In genomic region chr14:68823434-68824206, GRCh38 we compare ENCODE assay signal across 1 cellular context.
A peak's percentile ranks its signal among the peaks of the same experiment; 100 is the strongest.
TF ChIP-seq lines count a peak whose summit lies in the region.

No MANE protein-coding gene starts in this region.

TF ChIP-seq in HepG2, 621 proteins besides CTCF, POLR2A, EP300 and RAD21 (continued from another document and continues in another):
- TF ChIP-seq BCLAF1 (IDR thresholded peaks at IDR 0.05) (no peak), ZNF580 (CRISPR knock-in tag; IDR thresholded peaks at IDR 0.05; ENCODE audit: borderline replicate concordance, low read depth) (0 out of 2 replicates have a peak, but pooled peaks have one; percentile 54), ZNF879 (CRISPR knock-in tag; IDR thresholded peaks at IDR 0.05) (no peak), ZNF354B (CRISPR knock-in tag; IDR thresholded peaks at IDR 0.05) (no peak), ZNF430 (CRISPR knock-in tag; IDR thresholded peaks at IDR 0.05) (no peak), GTF3A (CRISPR knock-in tag; conservative IDR thresholded peaks at IDR 0.05) (no peak), ZNF724P (CRISPR knock-in tag; IDR thresholded peaks at IDR 0.05; ENCODE audit: borderline replicate concordance) (no peak), KAT2B (IDR thresholded peaks at IDR 0.05; ENCODE audit: borderline replicate concordance, low read depth, low read length) (peak; percentile 60; the same call in 1 of the 2 replicates), ZNF7 (CRISPR knock-in tag; IDR thresholded peaks at IDR 0.05) (no peak), ZNF446 (CRISPR knock-in tag; IDR thresholded peaks at IDR 0.05) (no peak), ZBTB33 (CRISPR knock-in tag; IDR thresholded peaks at IDR 0.05) (no peak; the same call in 1 of the 2 replicates), ZNF160 (CRISPR knock-in tag; IDR thresholded peaks at IDR 0.05) (no peak), ZNF784 (CRISPR knock-in tag; IDR thresholded peaks at IDR 0.05; ENCODE audit: borderline replicate concordance) (0 out of 2 replicates have a peak, but pooled peaks have one; percentile 55), ZNF124 (CRISPR knock-in tag; IDR thresholded peaks at IDR 0.05) (0 out of 2 replicates have a peak, but pooled peaks have one; percentile 25), DDIT3 (CRISPR knock-in tag; IDR thresholded peaks at IDR 0.05) (no peak), HNRNPUL1 (IDR thresholded peaks at IDR 0.05; ENCODE audit: low read depth, low read length) (no peak), RXRB (CRISPR knock-in tag; IDR thresholded peaks at IDR 0.05; ENCODE audit: borderline replicate concordance) (peak; percentile 97), ZNF597 (CRISPR knock-in tag; IDR thresholded peaks at IDR 0.05) (no peak), RFX1 (IDR thresholded peaks at IDR 0.05) (no peak), GFI1 (CRISPR knock-in tag; IDR thresholded peaks at IDR 0.05; ENCODE audit: borderline replicate concordance) (no peak; the same call in 1 of the 2 replicates), ZNF543 (CRISPR knock-in tag; IDR thresholded peaks at IDR 0.05) (no peak), SMARCC2 (IDR thresholded peaks at IDR 0.05) (no peak), PHF20 (CRISPR knock-in tag; IDR thresholded peaks at IDR 0.05) (no peak), SNAPC2 (CRISPR knock-in tag; IDR thresholded peaks at IDR 0.05) (no peak), ZFYVE20 (CRISPR knock-in tag; IDR thresholded peaks at IDR 0.05; ENCODE audit: borderline replicate concordance, low read depth) (no peak), ZNF280D (CRISPR knock-in tag; IDR thresholded peaks at IDR 0.05) (no peak)
- TF ChIP-seq, protein P1, sequence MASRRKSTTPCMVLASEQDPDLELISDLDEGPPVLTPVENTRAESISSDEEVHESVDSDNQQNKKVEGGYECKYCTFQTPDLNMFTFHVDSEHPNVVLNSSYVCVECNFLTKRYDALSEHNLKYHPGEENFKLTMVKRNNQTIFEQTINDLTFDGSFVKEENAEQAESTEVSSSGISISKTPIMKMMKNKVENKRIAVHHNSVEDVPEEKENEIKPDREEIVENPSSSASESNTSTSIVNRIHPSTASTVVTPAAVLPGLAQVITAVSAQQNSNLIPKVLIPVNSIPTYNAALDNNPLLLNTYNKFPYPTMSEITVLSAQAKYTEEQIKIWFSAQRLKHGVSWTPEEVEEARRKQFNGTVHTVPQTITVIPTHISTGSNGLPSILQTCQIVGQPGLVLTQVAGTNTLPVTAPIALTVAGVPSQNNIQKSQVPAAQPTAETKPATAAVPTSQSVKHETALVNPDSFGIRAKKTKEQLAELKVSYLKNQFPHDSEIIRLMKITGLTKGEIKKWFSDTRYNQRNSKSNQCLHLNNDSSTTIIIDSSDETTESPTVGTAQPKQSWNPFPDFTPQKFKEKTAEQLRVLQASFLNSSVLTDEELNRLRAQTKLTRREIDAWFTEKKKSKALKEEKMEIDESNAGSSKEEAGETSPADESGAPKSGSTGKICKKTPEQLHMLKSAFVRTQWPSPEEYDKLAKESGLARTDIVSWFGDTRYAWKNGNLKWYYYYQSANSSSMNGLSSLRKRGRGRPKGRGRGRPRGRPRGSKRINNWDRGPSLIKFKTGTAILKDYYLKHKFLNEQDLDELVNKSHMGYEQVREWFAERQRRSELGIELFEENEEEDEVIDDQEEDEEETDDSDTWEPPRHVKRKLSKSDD (CRISPR knock-in tag; IDR thresholded peaks at IDR 0.05; ENCODE audit: low read depth): no peak
- TF ChIP-seq, protein P2, sequence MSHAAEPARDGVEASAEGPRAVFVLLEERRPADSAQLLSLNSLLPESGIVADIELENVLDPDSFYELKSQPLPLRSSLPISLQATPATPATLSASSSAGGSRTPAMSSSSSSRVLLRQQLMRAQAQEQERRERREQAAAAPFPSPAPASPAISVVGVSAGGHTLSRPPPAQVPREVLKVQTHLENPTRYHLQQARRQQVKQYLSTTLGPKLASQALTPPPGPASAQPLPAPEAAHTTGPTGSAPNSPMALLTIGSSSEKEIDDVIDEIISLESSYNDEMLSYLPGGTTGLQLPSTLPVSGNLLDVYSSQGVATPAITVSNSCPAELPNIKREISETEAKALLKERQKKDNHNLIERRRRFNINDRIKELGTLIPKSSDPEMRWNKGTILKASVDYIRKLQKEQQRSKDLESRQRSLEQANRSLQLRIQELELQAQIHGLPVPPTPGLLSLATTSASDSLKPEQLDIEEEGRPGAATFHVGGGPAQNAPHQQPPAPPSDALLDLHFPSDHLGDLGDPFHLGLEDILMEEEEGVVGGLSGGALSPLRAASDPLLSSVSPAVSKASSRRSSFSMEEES (CRISPR knock-in tag; IDR thresholded peaks at IDR 0.05): no peak
- TF ChIP-seq, protein P3, sequence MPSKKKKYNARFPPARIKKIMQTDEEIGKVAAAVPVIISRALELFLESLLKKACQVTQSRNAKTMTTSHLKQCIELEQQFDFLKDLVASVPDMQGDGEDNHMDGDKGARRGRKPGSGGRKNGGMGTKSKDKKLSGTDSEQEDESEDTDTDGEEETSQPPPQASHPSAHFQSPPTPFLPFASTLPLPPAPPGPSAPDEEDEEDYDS (CRISPR knock-in tag; IDR thresholded peaks at IDR 0.05): peak; percentile 53
- TF ChIP-seq, protein P4, sequence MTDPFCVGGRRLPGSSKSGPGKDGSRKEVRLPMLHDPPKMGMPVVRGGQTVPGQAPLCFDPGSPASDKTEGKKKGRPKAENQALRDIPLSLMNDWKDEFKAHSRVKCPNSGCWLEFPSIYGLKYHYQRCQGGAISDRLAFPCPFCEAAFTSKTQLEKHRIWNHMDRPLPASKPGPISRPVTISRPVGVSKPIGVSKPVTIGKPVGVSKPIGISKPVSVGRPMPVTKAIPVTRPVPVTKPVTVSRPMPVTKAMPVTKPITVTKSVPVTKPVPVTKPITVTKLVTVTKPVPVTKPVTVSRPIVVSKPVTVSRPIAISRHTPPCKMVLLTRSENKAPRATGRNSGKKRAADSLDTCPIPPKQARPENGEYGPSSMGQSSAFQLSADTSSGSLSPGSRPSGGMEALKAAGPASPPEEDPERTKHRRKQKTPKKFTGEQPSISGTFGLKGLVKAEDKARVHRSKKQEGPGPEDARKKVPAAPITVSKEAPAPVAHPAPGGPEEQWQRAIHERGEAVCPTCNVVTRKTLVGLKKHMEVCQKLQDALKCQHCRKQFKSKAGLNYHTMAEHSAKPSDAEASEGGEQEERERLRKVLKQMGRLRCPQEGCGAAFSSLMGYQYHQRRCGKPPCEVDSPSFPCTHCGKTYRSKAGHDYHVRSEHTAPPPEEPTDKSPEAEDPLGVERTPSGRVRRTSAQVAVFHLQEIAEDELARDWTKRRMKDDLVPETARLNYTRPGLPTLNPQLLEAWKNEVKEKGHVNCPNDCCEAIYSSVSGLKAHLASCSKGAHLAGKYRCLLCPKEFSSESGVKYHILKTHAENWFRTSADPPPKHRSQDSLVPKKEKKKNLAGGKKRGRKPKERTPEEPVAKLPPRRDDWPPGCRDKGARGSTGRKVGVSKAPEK (CRISPR knock-in tag; IDR thresholded peaks at IDR 0.05; ENCODE audit: borderline replicate concordance): no peak
- TF ChIP-seq, protein P5, sequence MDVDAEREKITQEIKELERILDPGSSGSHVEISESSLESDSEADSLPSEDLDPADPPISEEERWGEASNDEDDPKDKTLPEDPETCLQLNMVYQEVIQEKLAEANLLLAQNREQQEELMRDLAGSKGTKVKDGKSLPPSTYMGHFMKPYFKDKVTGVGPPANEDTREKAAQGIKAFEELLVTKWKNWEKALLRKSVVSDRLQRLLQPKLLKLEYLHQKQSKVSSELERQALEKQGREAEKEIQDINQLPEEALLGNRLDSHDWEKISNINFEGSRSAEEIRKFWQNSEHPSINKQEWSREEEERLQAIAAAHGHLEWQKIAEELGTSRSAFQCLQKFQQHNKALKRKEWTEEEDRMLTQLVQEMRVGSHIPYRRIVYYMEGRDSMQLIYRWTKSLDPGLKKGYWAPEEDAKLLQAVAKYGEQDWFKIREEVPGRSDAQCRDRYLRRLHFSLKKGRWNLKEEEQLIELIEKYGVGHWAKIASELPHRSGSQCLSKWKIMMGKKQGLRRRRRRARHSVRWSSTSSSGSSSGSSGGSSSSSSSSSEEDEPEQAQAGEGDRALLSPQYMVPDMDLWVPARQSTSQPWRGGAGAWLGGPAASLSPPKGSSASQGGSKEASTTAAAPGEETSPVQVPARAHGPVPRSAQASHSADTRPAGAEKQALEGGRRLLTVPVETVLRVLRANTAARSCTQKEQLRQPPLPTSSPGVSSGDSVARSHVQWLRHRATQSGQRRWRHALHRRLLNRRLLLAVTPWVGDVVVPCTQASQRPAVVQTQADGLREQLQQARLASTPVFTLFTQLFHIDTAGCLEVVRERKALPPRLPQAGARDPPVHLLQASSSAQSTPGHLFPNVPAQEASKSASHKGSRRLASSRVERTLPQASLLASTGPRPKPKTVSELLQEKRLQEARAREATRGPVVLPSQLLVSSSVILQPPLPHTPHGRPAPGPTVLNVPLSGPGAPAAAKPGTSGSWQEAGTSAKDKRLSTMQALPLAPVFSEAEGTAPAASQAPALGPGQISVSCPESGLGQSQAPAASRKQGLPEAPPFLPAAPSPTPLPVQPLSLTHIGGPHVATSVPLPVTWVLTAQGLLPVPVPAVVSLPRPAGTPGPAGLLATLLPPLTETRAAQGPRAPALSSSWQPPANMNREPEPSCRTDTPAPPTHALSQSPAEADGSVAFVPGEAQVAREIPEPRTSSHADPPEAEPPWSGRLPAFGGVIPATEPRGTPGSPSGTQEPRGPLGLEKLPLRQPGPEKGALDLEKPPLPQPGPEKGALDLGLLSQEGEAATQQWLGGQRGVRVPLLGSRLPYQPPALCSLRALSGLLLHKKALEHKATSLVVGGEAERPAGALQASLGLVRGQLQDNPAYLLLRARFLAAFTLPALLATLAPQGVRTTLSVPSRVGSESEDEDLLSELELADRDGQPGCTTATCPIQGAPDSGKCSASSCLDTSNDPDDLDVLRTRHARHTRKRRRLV (CRISPR knock-in tag; IDR thresholded peaks at IDR 0.05): no peak
